In genomic region chr17:77088455-77089117, GRCh38 we compare ENCODE assay signal across 1 cellular context.
A peak's percentile ranks its signal among the peaks of the same experiment; 100 is the strongest.
TF ChIP-seq lines count a peak whose summit lies in the region.

No MANE protein-coding gene starts in this region.

TF ChIP-seq in K562, 482 proteins besides CTCF, POLR2A, EP300 and RAD21 (continued from another document and continues in another):
- TF ChIP-seq NCOR1 (IDR thresholded peaks at IDR 0.05), result peak; percentile 62
- peak; percentile 90; the same call in 1 of the 2 replicates for TF ChIP-seq AFF4 (CRISPR knock-in tag; IDR thresholded peaks at IDR 0.05)
- peak; percentile 47 for TF ChIP-seq BRD9 (IDR thresholded peaks at IDR 0.05; ENCODE audit: low read depth, partially characterized antibody)
- peak; percentile 62; the same call in 1 of the 2 replicates for TF ChIP-seq CTBP1 (IDR thresholded peaks at IDR 0.05; ENCODE audit: borderline replicate concordance)
- no peak for TF ChIP-seq CHD4 (IDR thresholded peaks at IDR 0.05; ENCODE audit: insufficient read depth, insufficient replicate concordance, low read depth, low read length, poor library complexity, severe bottlenecking)
- peak; percentile 97 for TF ChIP-seq ZFP91 (CRISPR knock-in tag; IDR thresholded peaks at IDR 0.05)
- TF ChIP-seq MAFF (IDR thresholded peaks at IDR 0.05; ENCODE audit: low read length), result peak; percentile 70
- peak; percentile 64 for TF ChIP-seq MAFK (IDR thresholded peaks at IDR 0.05; ENCODE audit: low read length)
- TF ChIP-seq GTF3C2 (IDR thresholded peaks at IDR 0.05; ENCODE audit: borderline replicate concordance, extremely low read depth, insufficient read length), result no peak
- TF ChIP-seq EHMT2 (IDR thresholded peaks at IDR 0.05), result peak; percentile 86
- TF ChIP-seq TCFL5 (CRISPR knock-in tag; conservative IDR thresholded peaks at IDR 0.05), result no peak
- peak; percentile 42 for TF ChIP-seq PRDM10 (IDR thresholded peaks at IDR 0.05; ENCODE audit: partially characterized antibody)
- no peak for TF ChIP-seq PTBP1 (IDR thresholded peaks at IDR 0.05; ENCODE audit: low read depth, low read length)
- TF ChIP-seq MAX (CRISPR knock-in tag; IDR thresholded peaks at IDR 0.05), result peak; percentile 99
- peak; percentile 62; the same call in 1 of the 2 replicates for TF ChIP-seq ZNF431 (CRISPR knock-in tag; IDR thresholded peaks at IDR 0.05)
- TF ChIP-seq HINFP (tag; conservative IDR thresholded peaks at IDR 0.05; ENCODE audit: low read depth), result peak; percentile 69; the same call in 1 of the 2 replicates
- TF ChIP-seq MYC (IDR thresholded peaks at IDR 0.05; ENCODE audit: low read depth, low read length), result peak; percentile 100
- TF ChIP-seq MYC (CRISPR knock-in tag; IDR thresholded peaks at IDR 0.05; ENCODE audit: borderline replicate concordance, low read depth), result peak; percentile 92
- TF ChIP-seq GABPA (tag; conservative IDR thresholded peaks at IDR 0.05; ENCODE audit: low read depth), result peak; percentile 98
- TF ChIP-seq CHD1 (IDR thresholded peaks at IDR 0.05; ENCODE audit: low read length), result peak; percentile 59
- TF ChIP-seq LEF1 (IDR thresholded peaks at IDR 0.05), result no peak; the same call in 1 of the 2 replicates
- TF ChIP-seq CBFB (CRISPR knock-in tag; IDR thresholded peaks at IDR 0.05), result 0 out of 2 replicates have a peak, but pooled peaks have one; percentile 74
- peak; percentile 72 for TF ChIP-seq USF2 (CRISPR knock-in tag; IDR thresholded peaks at IDR 0.05)
- TF ChIP-seq NR2C1 (IDR thresholded peaks at IDR 0.05), result peak; percentile 82
- TF ChIP-seq NR2C1 (tag; IDR thresholded peaks at IDR 0.05), result peak; percentile 87
- peak; percentile 90 for TF ChIP-seq JUND (IDR thresholded peaks at IDR 0.05; ENCODE audit: borderline replicate concordance, low read depth, low read length)
- peak; percentile 66; the same call in 1 of the 3 replicates for TF ChIP-seq JUND (tag; IDR thresholded peaks at IDR 0.05; ENCODE audit: borderline replicate concordance, low read depth, low read length)
- no peak for TF ChIP-seq CBX2 (IDR thresholded peaks at IDR 0.05; ENCODE audit: insufficient read depth, low read length, poor library complexity, severe bottlenecking)
- peak; percentile 91 for TF ChIP-seq SP2 (IDR thresholded peaks at IDR 0.05; ENCODE audit: extremely low read depth, low read depth, low read length, poor library complexity, severe bottlenecking)
- TF ChIP-seq ZNF124 (CRISPR knock-in tag; IDR thresholded peaks at IDR 0.05), result no peak
- peak; percentile 85 for TF ChIP-seq SPI1 (IDR thresholded peaks at IDR 0.05; ENCODE audit: borderline replicate concordance, low read depth, low read length)
- peak; percentile 87 for TF ChIP-seq TFAP4 (CRISPR knock-in tag; IDR thresholded peaks at IDR 0.05; ENCODE audit: borderline replicate concordance)
- TF ChIP-seq OTX1 (CRISPR knock-in tag; IDR thresholded peaks at IDR 0.05), result no peak
- TF ChIP-seq TAF9B (IDR thresholded peaks at IDR 0.05; ENCODE audit: partially characterized antibody), result peak; percentile 85
- TF ChIP-seq ARID2 (IDR thresholded peaks at IDR 0.05), result no peak
- peak; percentile 49 to 91 (median 87) for TF ChIP-seq YY1 (IDR thresholded peaks at IDR 0.05; ENCODE audit: borderline replicate concordance in 1 of 3, control insufficient read depth in 1 of 3, extremely low read depth in 1 of 3, insufficient read depth in 3 of 3, insufficient read length in 1 of 3, insufficient replicate concordance in 2 of 3, low read depth in 1 of 3, low read length in 2 of 3)
- peak; percentile 44; the same call in 1 of the 2 replicates for TF ChIP-seq TAF7 (tag; IDR thresholded peaks at IDR 0.05)
- peak; percentile 87 for TF ChIP-seq JUN (IDR thresholded peaks at IDR 0.05; ENCODE audit: borderline replicate concordance, low read depth, low read length)
- no peak for TF ChIP-seq JUN (CRISPR knock-in tag; IDR thresholded peaks at IDR 0.05; ENCODE audit: borderline replicate concordance)
- TF ChIP-seq E2F3 (CRISPR knock-in tag; IDR thresholded peaks at IDR 0.05), result no peak
- peak; percentile 99 for TF ChIP-seq EP400 (IDR thresholded peaks at IDR 0.05)
- TF ChIP-seq ELF4 (CRISPR knock-in tag; IDR thresholded peaks at IDR 0.05), result 0 out of 2 replicates have a peak, but pooled peaks have one; percentile 69
- TF ChIP-seq PML (IDR thresholded peaks at IDR 0.05; ENCODE audit: low read length), result peak; percentile 63; the same call in 1 of the 2 replicates
- TF ChIP-seq FOXA3 (CRISPR knock-in tag; conservative IDR thresholded peaks at IDR 0.05 in 1 of 2, IDR thresholded peaks at IDR 0.05 in 1 of 2), result no peak
